11 cellular contexts compared by ENCODE assay signal in the genomic region with DNA sequence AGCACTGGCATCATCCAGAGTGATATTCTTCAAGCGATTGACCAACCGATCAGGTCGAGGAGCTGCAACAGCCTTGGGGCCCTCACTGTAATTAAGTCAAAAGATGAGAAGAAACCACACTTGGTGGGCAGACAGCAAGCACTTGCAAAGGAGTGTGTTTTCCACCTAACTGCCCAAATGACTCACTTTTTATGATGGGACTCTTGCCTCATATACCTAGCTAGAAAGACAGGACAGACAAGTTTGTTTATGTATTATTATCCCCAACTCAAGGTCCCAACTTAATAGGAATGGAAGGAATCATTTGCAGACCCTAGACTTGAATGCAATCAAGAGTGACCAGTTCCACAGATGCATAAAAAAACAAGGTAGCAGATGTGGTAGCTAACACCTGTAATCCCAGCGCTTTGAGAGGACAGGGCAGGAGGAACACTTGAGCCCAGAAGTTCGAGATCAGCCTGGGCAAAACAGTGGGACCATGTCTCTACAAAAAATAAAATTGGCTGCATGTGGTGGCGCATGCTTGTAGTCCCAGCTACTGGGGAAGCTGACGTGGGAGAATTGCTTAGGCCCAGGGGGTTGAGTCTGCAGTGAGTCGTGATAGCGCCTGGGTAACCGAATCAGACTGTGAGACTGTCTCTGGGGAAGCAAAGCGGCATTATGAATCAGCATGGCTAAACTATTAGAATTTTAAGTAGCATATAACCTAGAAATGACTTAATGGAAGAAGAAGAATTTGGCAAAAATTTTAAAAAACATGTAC. TPM values are rescaled to one million over a fixed set of nuclear protein-coding genes. Genes with fewer than 3 reads are reported as not detected.
DNase-seq lines count a peak whose midpoint lies in the region; ATAC-seq and TF ChIP-seq lines count a peak whose summit lies in the region.
"Had no signal": no experiment of that assay in that cellular context is flagged by ENCODE, and none has a peak within 500 bp of the region (broad histone marks: within the 10 kb centered on the region; RNA-seq: fewer than 3 reads in every experiment).

No MANE protein-coding gene starts in this region.

- no peaks in the 10 kb centered on the region for H3K9me3 ChIP-seq in mammary epithelial cell (replicated peaks; ENCODE audit: insufficient read depth, low read length)

- POLR2A ChIA-PET in MCF 10A (lab: Yijun Ruan, JAX), result interaction anchor here (0.5 to 1.2 kb wide), 2 partner anchors 23 to 40 kb away, joined by 3 to 7 read pairs; no protein-coding TSS in a partner anchor

- peaks cover 8% of the 10 kb centered on the region for H3K4me1 Mint-ChIP-seq in MCF 10A (ENCODE audit: insufficient read depth, unreplicated experiment)
- peaks cover 27% of the 10 kb centered on the region for H3K4me1 Mint-ChIP-seq in activated T-helper 2 cell treated with anti-CD3 and anti-CD28 coated beads, Interferon-gamma antibody, Interleukin-2, Interleukin-4, amounts not matched to agents 10 μg/mL and 5 μg/mL and 100 μg/mL, durations not matched to agents 14 hours and 24 hours and 36 hours (ENCODE audit: low read depth)
- H3K4me1 Mint-ChIP-seq in immature natural killer cell, result peaks cover 19 to 29% of the 10 kb centered on the region in 2 donors
- H3K4me1 Mint-ChIP-seq in type B pancreatic cell (ENCODE audit: unreplicated experiment), result peaks cover 14% of the 10 kb centered on the region

- H3K36me3 ChIP-seq in mammary epithelial cell (ENCODE audit: insufficient read depth, low read length), result peaks cover 52% of the 10 kb centered on the region

- H3K4me1 ChIP-seq in mammary epithelial cell (ENCODE audit: insufficient read depth, low read length), result peaks cover 7% of the 10 kb centered on the region

- in situ Hi-C loops in mammary epithelial cell (cut with MboI; ENCODE audit: low sequenced_read_pairs in 2 of 2), result no loop called here

- WGBS in mammary epithelial cell (ENCODE audit: low coverage, missing lambda C conversion rate), result 86% methylated on average over 11 of the region's 11 CpGs

- no peak for ATAC-seq in Right ventricle myocardium inferior

- H3K79me2 ChIP-seq in mammary epithelial cell (ENCODE audit: insufficient read depth, low read length), result peaks cover 39% of the 10 kb centered on the region

- CTCF ChIA-PET in mammary epithelial cell (lab: Charles Lee; ENCODE audit: low non-redundant PET) (no interaction called here), MCF 10A (lab: Yijun Ruan, JAX) (interaction anchor here (1.2 kb wide), 1 partner anchor 372 kb away, joined by 4 read pairs; no protein-coding TSS in a partner anchor)

- H4K20me1 ChIP-seq in mammary epithelial cell (ENCODE audit: insufficient read depth, low read length), result no peaks in the 10 kb centered on the region

- TF ChIP-seq CTCF in mammary epithelial cell (conservative IDR thresholded peaks at IDR 0.05 in 1 of 2, IDR thresholded peaks at IDR 0.05 in 1 of 2; ENCODE audit: extremely low read depth in 1 of 2, insufficient read depth in 1 of 2, low read depth in 1 of 2, low read length in 2 of 2) (no peak), MCF 10A (IDR thresholded peaks at IDR 0.05; ENCODE audit: unreplicated experiment) (no peak), type B pancreatic cell (conservative IDR thresholded peaks at IDR 0.05) (no peak)

- H3K27ac Mint-ChIP-seq in MCF 10A (ENCODE audit: low read depth, unreplicated experiment) (no peak overlapping the region), immature natural killer cell (peak overlapping the region in 5 of 6 donors; percentile 28 to 65 (median 41)), type B pancreatic cell (peak overlapping the region; percentile 90)
- peak overlapping the region; percentile 40 for H3K27ac Mint-ChIP-seq in activated T-helper 2 cell treated with anti-CD3 and anti-CD28 coated beads, Interferon-gamma antibody, Interleukin-2, Interleukin-4, amounts not matched to agents 10 μg/mL and 5 μg/mL and 100 μg/mL, durations not matched to agents 14 hours and 24 hours and 36 hours

- H3K4me3 ChIP-seq in mammary epithelial cell (replicated peaks in 1 of 3; ENCODE audit: insufficient read depth in 1 of 3, low read depth in 2 of 3, low read length in 3 of 3), result no peak overlapping the region

- H2AFZ ChIP-seq in mammary epithelial cell (ENCODE audit: low read depth, low read length), result no peak overlapping the region

- BruUV-seq in mammary epithelial cell (replicated peaks; lab: Mats Ljungman, UMichigan) (no TSS peak), MCF 10A (replicated peaks; lab: Mats Ljungman, UMichigan) (no TSS peak)

- dilution Hi-C loops in mammary epithelial cell (cut with HindIII; ENCODE audit: low sequenced_read_pairs), result no loop called here

- H3K36me3 Mint-ChIP-seq in MCF 10A (ENCODE audit: insufficient read depth, unreplicated experiment), result peaks cover 85% of the 10 kb centered on the region
- H3K36me3 Mint-ChIP-seq in activated T-helper 2 cell treated with anti-CD3 and anti-CD28 coated beads, Interferon-gamma antibody, Interleukin-2, Interleukin-4, amounts not matched to agents 10 μg/mL and 5 μg/mL and 100 μg/mL, durations not matched to agents 14 hours and 24 hours and 36 hours (ENCODE audit: low read depth), result peaks cover 82% of the 10 kb centered on the region
- H3K36me3 Mint-ChIP-seq in immature natural killer cell, result peaks cover 11 to 40% (median 16%) of the 10 kb centered on the region in 3 donors
- H3K36me3 Mint-ChIP-seq in type B pancreatic cell, result peaks cover 43% of the 10 kb centered on the region

- H3K4me3 Mint-ChIP-seq in MCF 10A (ENCODE audit: unreplicated experiment) (no peak overlapping the region), immature natural killer cell (peak overlapping the region in 1 of 5 donors; percentile 33), type B pancreatic cell (no peak overlapping the region)
- H3K4me3 Mint-ChIP-seq in activated T-helper 2 cell treated with anti-CD3 and anti-CD28 coated beads, Interferon-gamma antibody, Interleukin-2, Interleukin-4, amounts not matched to agents 10 μg/mL and 5 μg/mL and 100 μg/mL, durations not matched to agents 14 hours and 24 hours and 36 hours (ENCODE audit: low read depth), result no peak overlapping the region

- H3K27me3 ChIP-seq in mammary epithelial cell (ENCODE audit: insufficient read depth, low read length), result no peaks in the 10 kb centered on the region

- no peak overlapping the region for H3K27ac ChIP-seq in mammary epithelial cell (ENCODE audit: insufficient read depth, low read depth, low read length)
- H3K27ac ChIP-seq: C4-2B had no signal

- intact Hi-C loops in mammary epithelial cell (cut with micrococcal nuclease), result no loop called here
- intact Hi-C loops in MCF 10A (cut with micrococcal nuclease), result no loop called here
- intact Hi-C loops in activated T-helper 2 cell treated with anti-CD3 and anti-CD28 coated beads, Interferon-gamma antibody, Interleukin-2, Interleukin-4, amounts not matched to agents 10 μg/mL and 5 μg/mL and 100 μg/mL, durations not matched to agents 14 hours and 24 hours and 36 hours (cut with micrococcal nuclease), result loop anchor here (10.0 kb wide), 1 partner anchor 374 kb away; no protein-coding TSS in a partner anchor
- intact Hi-C loops in Right ventricle myocardium inferior (cut with DNase I), result loop anchor here (5.0 kb wide), 1 partner anchor 38 kb away; a partner anchor contains a TSS

- H3K4me2 ChIP-seq in mammary epithelial cell (ENCODE audit: insufficient read depth, low read depth, low read length), result no peak overlapping the region

- H3K27me3 Mint-ChIP-seq in MCF 10A (ENCODE audit: insufficient read depth, unreplicated experiment) (no peaks in the 10 kb centered on the region), immature natural killer cell (ENCODE audit: low read depth in 3 of 3) (peaks cover 7 to 16% (median 9%) of the 10 kb centered on the region in 3 donors), type B pancreatic cell (no peaks in the 10 kb centered on the region)
- H3K27me3 Mint-ChIP-seq in activated T-helper 2 cell treated with anti-CD3 and anti-CD28 coated beads, Interferon-gamma antibody, Interleukin-2, Interleukin-4, amounts not matched to agents 10 μg/mL and 5 μg/mL and 100 μg/mL, durations not matched to agents 14 hours and 24 hours and 36 hours (ENCODE audit: low read depth), result no peaks in the 10 kb centered on the region

- no peak overlapping the region for H3K9ac ChIP-seq in mammary epithelial cell (ENCODE audit: insufficient read depth, low read length)

- H3K9me3 Mint-ChIP-seq in MCF 10A (ENCODE audit: unreplicated experiment) (no peaks in the 10 kb centered on the region), immature natural killer cell (no peaks in the 10 kb centered on the region), type B pancreatic cell (no peaks in the 10 kb centered on the region)
- no peaks in the 10 kb centered on the region for H3K9me3 Mint-ChIP-seq in activated T-helper 2 cell treated with anti-CD3 and anti-CD28 coated beads, Interferon-gamma antibody, Interleukin-2, Interleukin-4, amounts not matched to agents 10 μg/mL and 5 μg/mL and 100 μg/mL, durations not matched to agents 14 hours and 24 hours and 36 hours

- DNase-seq in mammary epithelial cell (peak; percentile 44), MCF 10A (ENCODE audit: unreplicated experiment) (no peak), immature natural killer cell (no peak), type B pancreatic cell (ENCODE audit: extremely low spot score, unreplicated experiment) (no peak), Right ventricle myocardium inferior (ENCODE audit: missing footprints) (no peak), NCI-H446 (lab: John Stamatoyannopoulos, UW) (no peak)
- no peak for DNase-seq in activated T-helper 2 cell treated with anti-CD3 and anti-CD28 coated beads, Interferon-gamma antibody, Interleukin-2, Interleukin-4, amounts not matched to agents 10 μg/mL and 5 μg/mL and 100 μg/mL, durations not matched to agents 14 hours and 24 hours and 36 hours (ENCODE audit: low spot score)
- DNase-seq in effector CD4-positive, alpha-beta T cell, result no peak
- DNase-seq: cerebellar nuclear complex, NCI-H187 had no signal

RNA-seq across cellular contexts. Expression of a gene that starts 2.3 kb away (rescaled TPM):
- total RNA-seq in mammary epithelial cell (10 to 100 TPM; 44.9 to 67.3 TPM), MCF 10A (2022) (38.9 and 41.4 TPM in 2 replicates), type B pancreatic cell (ENCODE audit: low replicate concordance) (49.4 and 54.8 TPM in 2 replicates), Right ventricle myocardium inferior (7.2 TPM)
- polyA plus RNA-seq in mammary epithelial cell (29.2 TPM), immature natural killer cell (10 to 100 TPM; 34.0 to 35.6 (median 34.9) TPM)
- 46.8 TPM for polyA minus RNA-seq in mammary epithelial cell
- 63.3 and 64.5 TPM in 2 replicates for total RNA-seq in activated T-helper 2 cell treated with anti-CD3 and anti-CD28 coated beads, Interferon-gamma antibody, Interleukin-2, Interleukin-4, amounts not matched to agents 10 μg/mL and 5 μg/mL and 100 μg/mL, durations not matched to agents 14 hours and 24 hours and 36 hours

RNA-seq across cellular contexts. Expression of a gene that starts 23.5 kb away (rescaled TPM):
- total RNA-seq in mammary epithelial cell, result not detected
- polyA plus RNA-seq in mammary epithelial cell, result not detected
- polyA minus RNA-seq in mammary epithelial cell, result not detected
- total RNA-seq in MCF 10A (2022), result not detected in 2 replicates
- not detected in 2 replicates for total RNA-seq in activated T-helper 2 cell treated with anti-CD3 and anti-CD28 coated beads, Interferon-gamma antibody, Interleukin-2, Interleukin-4, amounts not matched to agents 10 μg/mL and 5 μg/mL and 100 μg/mL, durations not matched to agents 14 hours and 24 hours and 36 hours
- not detected for polyA plus RNA-seq in immature natural killer cell
- not detected in 2 replicates for total RNA-seq in type B pancreatic cell (ENCODE audit: low replicate concordance)
- total RNA-seq in Right ventricle myocardium inferior, result not detected

RNA-seq across cellular contexts. Expression of a gene that starts 38.9 kb away (rescaled TPM):
- total RNA-seq in mammary epithelial cell, result 100 to 1,000 TPM; 493 to 641 TPM
- polyA plus RNA-seq in mammary epithelial cell, result 225 TPM
- 329 TPM for polyA minus RNA-seq in mammary epithelial cell
- 535 and 580 TPM in 2 replicates for total RNA-seq in MCF 10A (2022)
- 411 and 414 TPM in 2 replicates for total RNA-seq in activated T-helper 2 cell treated with anti-CD3 and anti-CD28 coated beads, Interferon-gamma antibody, Interleukin-2, Interleukin-4, amounts not matched to agents 10 μg/mL and 5 μg/mL and 100 μg/mL, durations not matched to agents 14 hours and 24 hours and 36 hours
- 100 to 1,000 TPM; 223 to 269 (median 257) TPM for polyA plus RNA-seq in immature natural killer cell
- 532 and 538 TPM in 2 replicates for total RNA-seq in type B pancreatic cell (ENCODE audit: low replicate concordance)
- total RNA-seq in Right ventricle myocardium inferior, result 873 TPM

RNA-seq across cellular contexts. Expression of a gene that starts 49.0 kb away (rescaled TPM):
- 10 to 100 TPM; 14.2 to 18.0 TPM for total RNA-seq in mammary epithelial cell
- polyA plus RNA-seq in mammary epithelial cell, result 3.2 TPM
- polyA minus RNA-seq in mammary epithelial cell, result 6.9 TPM
- 5.8 and 6.0 TPM in 2 replicates for total RNA-seq in MCF 10A (2022)
- total RNA-seq in activated T-helper 2 cell treated with anti-CD3 and anti-CD28 coated beads, Interferon-gamma antibody, Interleukin-2, Interleukin-4, amounts not matched to agents 10 μg/mL and 5 μg/mL and 100 μg/mL, durations not matched to agents 14 hours and 24 hours and 36 hours, result 0.21 and 0.30 TPM in 2 replicates
- under 1 TPM; 0.28 to 0.81 (median 0.54) TPM for polyA plus RNA-seq in immature natural killer cell
- 3.6 and 8.8 TPM in 2 replicates for total RNA-seq in type B pancreatic cell (ENCODE audit: low replicate concordance)
- 2.6 TPM for total RNA-seq in Right ventricle myocardium inferior

Comparison
In these comparisons a context has a peak if more than half of its experiments do, and no peak if none do; other contexts are left out.
1. intact Hi-C loops: an anchor here in activated T-helper 2 cell treated with anti-CD3 and anti-CD28 coated beads, Interferon-gamma antibody, Interleukin-2, Interleukin-4, amounts not matched to agents 10 μg/mL and 5 μg/mL and 100 μg/mL, durations not matched to agents 14 hours and 24 hours and 36 hours (10.0 kb wide) and Right ventricle myocardium inferior (5.0 kb wide); none called in mammary epithelial cell and MCF 10A.